Comparison of ENCODE assay signal across 1 cellular context in the genomic region with DNA sequence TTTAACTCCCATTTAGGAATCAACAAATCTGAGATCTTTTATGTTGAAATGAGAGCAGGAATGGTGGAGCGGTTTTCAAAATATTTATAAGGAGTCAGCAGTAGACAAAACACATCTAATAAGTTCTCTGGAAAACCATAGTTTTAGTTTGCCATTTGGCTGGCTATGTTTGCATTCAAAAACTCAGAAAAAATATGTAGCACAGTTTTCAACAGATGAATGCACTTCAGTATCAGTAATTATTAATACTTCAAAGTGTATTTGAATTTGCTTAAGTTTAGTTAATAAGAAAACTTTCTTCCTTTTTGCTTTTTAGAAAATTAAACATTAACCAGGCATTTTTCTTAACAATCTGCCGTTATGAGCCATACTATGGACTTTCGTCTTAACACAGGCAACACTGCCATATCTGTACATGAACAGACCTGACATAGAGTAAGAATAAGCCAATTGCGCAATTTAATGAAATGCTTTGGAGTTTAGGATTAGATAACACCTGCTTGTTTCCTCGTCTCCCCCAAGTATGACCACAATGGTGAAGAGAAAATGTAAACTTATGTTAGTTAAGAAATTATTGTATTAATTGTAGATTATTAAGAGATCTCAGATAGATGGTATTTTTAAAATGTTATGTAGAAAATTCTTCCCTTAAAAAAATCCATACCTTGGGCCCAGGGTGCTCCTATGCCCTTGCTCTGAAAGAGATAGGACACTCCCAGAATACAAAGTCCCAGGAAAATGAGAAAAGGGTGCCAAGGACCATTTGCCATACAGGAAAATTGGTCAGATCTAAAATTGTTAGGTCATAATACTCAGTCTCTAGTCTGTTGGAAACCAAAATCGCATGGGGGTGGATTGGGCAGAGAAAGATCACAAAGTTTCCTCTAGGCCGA.
TF ChIP-seq lines count a peak whose summit lies in the region.

No MANE protein-coding gene starts in this region.

TF ChIP-seq in GM23338, 12 proteins besides CTCF, POLR2A, EP300 and RAD21 (continued from another document):
- TF ChIP-seq STAT1 (IDR thresholded peaks at IDR 0.05; ENCODE audit: unreplicated experiment) (no peak), CREB1 (CRISPR knock-in tag; IDR thresholded peaks at IDR 0.05; ENCODE audit: low read depth) (no peak), ZNF331 (CRISPR knock-in tag; IDR thresholded peaks at IDR 0.05; ENCODE audit: low read depth) (no peak), EZH2 (IDR thresholded peaks at IDR 0.05; ENCODE audit: low read depth, unreplicated experiment) (no peak), POLR2AphosphoS5 (IDR thresholded peaks at IDR 0.05; ENCODE audit: low read depth) (no peak), JUNB (IDR thresholded peaks at IDR 0.05; ENCODE audit: unreplicated experiment) (no peak), EZH2phosphoT487 (IDR thresholded peaks at IDR 0.05; ENCODE audit: unreplicated experiment) (no peak), NANOG (IDR thresholded peaks at IDR 0.05; ENCODE audit: borderline replicate concordance) (no peak)
- TF ChIP-seq, protein P1, sequence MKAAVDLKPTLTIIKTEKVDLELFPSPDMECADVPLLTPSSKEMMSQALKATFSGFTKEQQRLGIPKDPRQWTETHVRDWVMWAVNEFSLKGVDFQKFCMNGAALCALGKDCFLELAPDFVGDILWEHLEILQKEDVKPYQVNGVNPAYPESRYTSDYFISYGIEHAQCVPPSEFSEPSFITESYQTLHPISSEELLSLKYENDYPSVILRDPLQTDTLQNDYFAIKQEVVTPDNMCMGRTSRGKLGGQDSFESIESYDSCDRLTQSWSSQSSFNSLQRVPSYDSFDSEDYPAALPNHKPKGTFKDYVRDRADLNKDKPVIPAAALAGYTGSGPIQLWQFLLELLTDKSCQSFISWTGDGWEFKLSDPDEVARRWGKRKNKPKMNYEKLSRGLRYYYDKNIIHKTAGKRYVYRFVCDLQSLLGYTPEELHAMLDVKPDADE (IDR thresholded peaks at IDR 0.05), result no peak
- TF ChIP-seq, protein P2, sequence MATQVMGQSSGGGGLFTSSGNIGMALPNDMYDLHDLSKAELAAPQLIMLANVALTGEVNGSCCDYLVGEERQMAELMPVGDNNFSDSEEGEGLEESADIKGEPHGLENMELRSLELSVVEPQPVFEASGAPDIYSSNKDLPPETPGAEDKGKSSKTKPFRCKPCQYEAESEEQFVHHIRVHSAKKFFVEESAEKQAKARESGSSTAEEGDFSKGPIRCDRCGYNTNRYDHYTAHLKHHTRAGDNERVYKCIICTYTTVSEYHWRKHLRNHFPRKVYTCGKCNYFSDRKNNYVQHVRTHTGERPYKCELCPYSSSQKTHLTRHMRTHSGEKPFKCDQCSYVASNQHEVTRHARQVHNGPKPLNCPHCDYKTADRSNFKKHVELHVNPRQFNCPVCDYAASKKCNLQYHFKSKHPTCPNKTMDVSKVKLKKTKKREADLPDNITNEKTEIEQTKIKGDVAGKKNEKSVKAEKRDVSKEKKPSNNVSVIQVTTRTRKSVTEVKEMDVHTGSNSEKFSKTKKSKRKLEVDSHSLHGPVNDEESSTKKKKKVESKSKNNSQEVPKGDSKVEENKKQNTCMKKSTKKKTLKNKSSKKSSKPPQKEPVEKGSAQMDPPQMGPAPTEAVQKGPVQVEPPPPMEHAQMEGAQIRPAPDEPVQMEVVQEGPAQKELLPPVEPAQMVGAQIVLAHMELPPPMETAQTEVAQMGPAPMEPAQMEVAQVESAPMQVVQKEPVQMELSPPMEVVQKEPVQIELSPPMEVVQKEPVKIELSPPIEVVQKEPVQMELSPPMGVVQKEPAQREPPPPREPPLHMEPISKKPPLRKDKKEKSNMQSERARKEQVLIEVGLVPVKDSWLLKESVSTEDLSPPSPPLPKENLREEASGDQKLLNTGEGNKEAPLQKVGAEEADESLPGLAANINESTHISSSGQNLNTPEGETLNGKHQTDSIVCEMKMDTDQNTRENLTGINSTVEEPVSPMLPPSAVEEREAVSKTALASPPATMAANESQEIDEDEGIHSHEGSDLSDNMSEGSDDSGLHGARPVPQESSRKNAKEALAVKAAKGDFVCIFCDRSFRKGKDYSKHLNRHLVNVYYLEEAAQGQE (IDR thresholded peaks at IDR 0.05; ENCODE audit: unreplicated experiment), result no peak
